Comparison of ENCODE assay signal across 8 cellular contexts in the genomic region with DNA sequence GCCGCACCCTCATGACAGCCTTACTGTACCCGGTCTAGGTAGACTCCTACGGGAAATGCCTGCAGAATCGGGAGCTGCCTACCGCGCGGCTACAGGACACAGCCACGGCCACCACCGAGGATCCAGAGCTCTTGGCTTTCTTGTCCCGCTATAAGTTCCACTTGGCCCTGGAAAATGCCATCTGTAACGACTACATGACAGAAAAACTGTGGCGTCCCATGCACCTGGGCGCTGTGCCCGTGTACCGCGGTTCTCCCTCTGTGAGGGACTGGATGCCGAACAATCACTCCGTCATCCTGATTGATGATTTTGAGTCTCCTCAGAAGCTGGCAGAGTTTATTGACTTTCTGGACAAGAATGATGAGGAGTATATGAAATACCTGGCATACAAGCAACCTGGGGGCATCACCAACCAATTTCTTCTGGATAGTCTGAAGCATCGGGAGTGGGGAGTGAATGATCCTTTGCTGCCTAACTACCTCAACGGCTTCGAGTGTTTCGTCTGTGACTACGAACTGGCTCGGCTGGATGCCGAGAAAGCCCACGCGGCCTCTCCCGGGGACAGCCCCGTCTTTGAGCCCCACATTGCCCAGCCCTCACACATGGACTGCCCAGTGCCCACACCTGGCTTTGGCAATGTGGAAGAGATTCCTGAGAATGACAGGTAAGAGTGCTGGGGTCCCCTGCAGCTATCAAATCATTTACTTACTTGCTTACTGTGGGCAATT. TPM values are rescaled to one million over a fixed set of nuclear protein-coding genes. Genes with fewer than 3 reads are reported as not detected.
DNase-seq lines count a peak whose midpoint lies in the region; FAIRE-seq and TF ChIP-seq lines count a peak whose summit lies in the region.

No MANE protein-coding gene starts in this region.

- peak overlapping the region; percentile 88 for H3K4me3 ChIP-seq in MM.1S (ENCODE audit: low read length)
- H3K4me3 ChIP-seq in bronchial epithelial cell (ENCODE audit: low read depth, low read length) = peak overlapping the region; percentile 79
- peak overlapping the region; percentile 72 for H3K4me3 ChIP-seq in urinary bladder (ENCODE audit: low read depth, low read length)

- no peaks in the 10 kb centered on the region for H3K9me3 ChIP-seq in MM.1S (replicated peaks; ENCODE audit: insufficient read depth, low read length)

- H3K27ac ChIP-seq in MM.1S (ENCODE audit: low read length) = peak overlapping the region; percentile 69; the same call in 1 of the 2 replicates
- H3K27ac ChIP-seq in urinary bladder (ENCODE audit: low read depth) = peak overlapping the region; percentile 98

- peak overlapping the region; percentile 85 for H2AFZ ChIP-seq in MM.1S (ENCODE audit: low read length)

- H4K20me1 ChIP-seq in MM.1S (ENCODE audit: insufficient read depth, low read length) = no peaks in the 10 kb centered on the region

- peak overlapping the region; percentile 84 for H3K4me2 ChIP-seq in MM.1S (ENCODE audit: low read depth, low read length)

- 1% methylated on average over 29 of the region's 29 CpGs for WGBS in urinary bladder

- no peaks in the 10 kb centered on the region for H3K9me2 ChIP-seq in MM.1S (replicated peaks; ENCODE audit: insufficient read depth, low read length)

- H3K27me3 ChIP-seq in MM.1S (replicated peaks; ENCODE audit: insufficient read depth, low read length) (no peaks in the 10 kb centered on the region), bronchial epithelial cell (ENCODE audit: control insufficient read depth, insufficient read depth, low read length) (no peaks in the 10 kb centered on the region)

- no peaks in the 10 kb centered on the region for H3K36me3 ChIP-seq in MM.1S (replicated peaks; ENCODE audit: insufficient read depth, low read length)
- peaks cover 23% of the 10 kb centered on the region for H3K36me3 ChIP-seq in bronchial epithelial cell (ENCODE audit: control insufficient read depth, insufficient read depth, low read length)
- no peaks in the 10 kb centered on the region for H3K36me3 ChIP-seq in urinary bladder (ENCODE audit: insufficient read depth)

- TF ChIP-seq CTCF in MM.1S (IDR thresholded peaks at IDR 0.05; ENCODE audit: low read length) (no peak), bronchial epithelial cell (IDR thresholded peaks at IDR 0.05; ENCODE audit: insufficient read depth, low read length, severe bottlenecking) (no peak)

- peaks cover 20% of the 10 kb centered on the region for H3F3A ChIP-seq in MM.1S (ENCODE audit: insufficient read depth, low read length)

- FAIRE-seq in bronchial epithelial cell (lab: Jason Lieb, UNC) = no peak

- H3K9ac ChIP-seq in MM.1S (ENCODE audit: low read length) = peak overlapping the region; percentile 73; the same call in 1 of the 2 replicates

- H3K4me1 ChIP-seq in MM.1S (ENCODE audit: low read length) (peaks cover 13% of the 10 kb centered on the region), urinary bladder (ENCODE audit: insufficient read depth) (no peaks in the 10 kb centered on the region)

- H3K79me2 ChIP-seq in MM.1S (ENCODE audit: low read length) = peaks cover 32% of the 10 kb centered on the region

- DNase-seq in NCI-H1105 treated with DMSO at 0.1 percent for 48 hours (lab: John Stamatoyannopoulos, UW) = peak; percentile 44
- no peak for DNase-seq in NCI-H1105 (lab: John Stamatoyannopoulos, UW)
- no peak for DNase-seq in MM.1S
- no peak for DNase-seq in bronchial epithelial cell (ENCODE audit: low read depth)
- peak; percentile 87 for DNase-seq in mesenteric fat pad (ENCODE audit: low spot score)
- DNase-seq in COLO829 (ENCODE audit: low spot score) = no peak
- no peak for DNase-seq in T-helper 9 cell

RNA-seq across cellular contexts. Expression of a gene that starts 8.5 kb away (rescaled TPM):
- total RNA-seq in bronchial epithelial cell (13.2 and 25.1 TPM in 2 replicates), mesenteric fat pad (17.7 TPM), urinary bladder (17.0 TPM)
- polyA plus RNA-seq in urinary bladder = 46.9 TPM

RNA-seq across cellular contexts. Expression of a gene that starts 12.1 kb away (rescaled TPM):
- total RNA-seq in bronchial epithelial cell (27.1 and 43.1 TPM in 2 replicates), mesenteric fat pad (91.5 TPM), urinary bladder (38.8 TPM)
- polyA plus RNA-seq in urinary bladder = 110 TPM

RNA-seq across cellular contexts. Expression of a gene that starts 29.1 kb away (rescaled TPM):
- 55.0 and 92.4 TPM in 2 replicates for total RNA-seq in bronchial epithelial cell
- total RNA-seq in mesenteric fat pad = 65.5 TPM
- 37.2 TPM for total RNA-seq in urinary bladder
- polyA plus RNA-seq in urinary bladder = 47.6 TPM

RNA-seq across cellular contexts. Expression of a gene that starts 38.1 kb away (rescaled TPM):
- total RNA-seq in bronchial epithelial cell (5.3 and 10.2 TPM in 2 replicates), mesenteric fat pad (41.6 TPM), urinary bladder (14.2 TPM)
- 19.3 TPM for polyA plus RNA-seq in urinary bladder

Comparison
In these comparisons a context has a peak if more than half of its experiments do, and no peak if none do; other contexts are left out.
1. DNase-seq: peak in NCI-H1105 treated with DMSO at 0.1 percent for 48 hours (single experiment) and mesenteric fat pad (single experiment); none in NCI-H1105 (single experiment), MM.1S (single experiment), bronchial epithelial cell (single experiment), COLO829 (single experiment) and T-helper 9 cell (single experiment).
2. Peak in every context shown above with its lines, with median percentiles within 50 percentile points of each other: H3K4me3 ChIP-seq.